27 cellular contexts compared by ENCODE assay signal in genomic region chr7:27656724-27657123, GRCh38.
"Had no signal": no experiment of that assay in that cellular context is flagged by ENCODE, and none has a peak within 500 bp of the region (broad histone marks: within the 10 kb centered on the region; RNA-seq: fewer than 3 reads in every experiment).

No MANE protein-coding gene starts in this region.

- ATAC-seq: heart right ventricle; natural killer cell treated with Interleukin-12 subunit alpha and Interleukin-12 subunit beta and Interleukin-15 and Interleukin-18, amount 100 ng/mL, for 72 hours; sciatic nerve; stimulated activated naive B cell treated with anti-CD40 and anti-IgM and Interleukin-4, amounts not matched to agents 10 μg/mL and 1 μg/mL and 100 μg/mL, for 72 hours; stimulated activated naive CD8-positive, alpha-beta T cell treated with anti-CD3 and anti-CD28 coated beads, Interleukin-15, Interleukin-2, amounts not matched to agents 100 U/mL and 50 U/mL, for 24 hours; upper lobe of right lung had no signal

- H3K36me3 Mint-ChIP-seq: natural killer cell treated with Interleukin-12 subunit alpha and Interleukin-12 subunit beta and Interleukin-15 and Interleukin-18, amount 100 ng/mL, for 72 hours had no signal

- H3K27me3 Mint-ChIP-seq: naive B cell; natural killer cell treated with Interleukin-12 subunit alpha and Interleukin-12 subunit beta and Interleukin-15 and Interleukin-18, amount 100 ng/mL, for 72 hours; progenitor cell of endocrine pancreas; stimulated activated naive B cell treated with anti-CD40 and anti-IgM and Interleukin-4, amounts not matched to agents 10 μg/mL and 1 μg/mL and 100 μg/mL, for 72 hours had no signal

- H3K9me3 Mint-ChIP-seq: mesothelial cell of epicardium; naive B cell; natural killer cell treated with Interleukin-12 subunit alpha and Interleukin-12 subunit beta and Interleukin-15 and Interleukin-18, amount 100 ng/mL, for 72 hours; neural crest cell; stimulated activated naive B cell treated with anti-CD40 and anti-IgM and Interleukin-4, amounts not matched to agents 10 μg/mL and 1 μg/mL and 100 μg/mL, for 72 hours had no signal

- H3K27me3 ChIP-seq: heart right ventricle, hepatocyte, right atrium auricular region, stomach, suprapubic skin, tibial artery, upper lobe of right lung had no signal

- H3K4me3 ChIP-seq: heart right ventricle, hepatocyte, lung, right atrium auricular region, skin epidermis, stomach, suprapubic skin, thoracic aorta, tibial artery, upper lobe of right lung had no signal

- H3K36me3 ChIP-seq: right atrium auricular region, suprapubic skin, thoracic aorta, upper lobe of right lung had no signal

- H3K4me3 Mint-ChIP-seq: mesothelial cell of epicardium; naive B cell; natural killer cell treated with Interleukin-12 subunit alpha and Interleukin-12 subunit beta and Interleukin-15 and Interleukin-18, amount 100 ng/mL, for 72 hours; neural crest cell; stimulated activated naive B cell treated with anti-CD40 and anti-IgM and Interleukin-4, amounts not matched to agents 10 μg/mL and 1 μg/mL and 100 μg/mL, for 72 hours had no signal

- H3K27ac ChIP-seq: heart right ventricle, hepatocyte, right atrium auricular region, skin epidermis, stomach, suprapubic skin, thoracic aorta, tibial artery, upper lobe of right lung had no signal

- H3K9me3 ChIP-seq: heart right ventricle, right atrium auricular region, stomach, suprapubic skin, thoracic aorta, tibial artery, upper lobe of right lung had no signal

- DNase-seq: heart right ventricle; islet precursor cell; mesendoderm; naive B cell; nucleus accumbens; stimulated activated CD4-positive, alpha-beta T cell treated with anti-CD3 and anti-CD28 coated beads, Interleukin-12 subunit alpha, Interleukin-12 subunit beta, amount 100 ng/mL, for 4 hours; stimulated activated CD4-positive, alpha-beta T cell treated with anti-CD3 and anti-CD28 coated beads, Interleukin-15, amount 100 ng/mL, for 24 hours; stimulated activated CD4-positive, alpha-beta T cell treated with anti-CD3 and anti-CD28 coated beads, Interleukin-2, amount 100 ng/mL, for 24 hours; stimulated activated CD4-positive, alpha-beta T cell treated with anti-CD3 and anti-CD28 coated beads, Interleukin-4, amount 100 ng/mL, for 1 hour; stimulated activated naive B cell treated with anti-CD40 and anti-IgM and Interleukin-4, amounts not matched to agents 10 μg/mL and 1 μg/mL and 100 μg/mL, for 72 hours; stimulated activated naive CD8-positive, alpha-beta T cell treated with anti-CD3 and anti-CD28 coated beads, Interleukin-15, Interleukin-2, amounts not matched to agents 100 U/mL and 50 U/mL, for 24 hours; stomach; tibial artery; trophoblast cell; upper lobe of right lung had no signal

- FAIRE-seq: urothelium cell line had no signal

- H3K27ac Mint-ChIP-seq: mesothelial cell of epicardium; natural killer cell treated with Interleukin-12 subunit alpha and Interleukin-12 subunit beta and Interleukin-15 and Interleukin-18, amount 100 ng/mL, for 72 hours; stimulated activated naive B cell treated with anti-CD40 and anti-IgM and Interleukin-4, amounts not matched to agents 10 μg/mL and 1 μg/mL and 100 μg/mL, for 72 hours had no signal
